ENCODE assay signal across 1 cellular context in genomic region chr19:41319500-41320184, GRCh38.
TF ChIP-seq lines count a peak whose summit lies in the region.

No MANE protein-coding gene starts in this region.

TF ChIP-seq in K562, 482 proteins besides CTCF, POLR2A, EP300 and RAD21:
- peak; percentile 52 for TF ChIP-seq POLR2G (IDR thresholded peaks at IDR 0.05; ENCODE audit: low read depth, low read length)
- 0 out of 2 replicates have a peak, but pooled peaks have one; percentile 10 for TF ChIP-seq TFAP4 (CRISPR knock-in tag; IDR thresholded peaks at IDR 0.05; ENCODE audit: borderline replicate concordance)
- TF ChIP-seq MAFK (IDR thresholded peaks at IDR 0.05; ENCODE audit: low read length), result no peak
- 0 out of 2 replicates have a peak, but pooled peaks have one; percentile 43 for TF ChIP-seq SUPT5H (IDR thresholded peaks at IDR 0.05)
- peak; percentile 11 for TF ChIP-seq SIRT6 (IDR thresholded peaks at IDR 0.05; ENCODE audit: low read depth, low read length)
TF ChIP-seq in K562: peak in this region for 4.
